In genomic region chr1:218298398-218298797, GRCh38 we compare ENCODE assay signal across 18 cellular contexts. TPM values are rescaled to one million over a fixed set of nuclear protein-coding genes. Genes with fewer than 3 reads are reported as not detected.
DNase-seq lines count a peak whose midpoint lies in the region; ATAC-seq, FAIRE-seq and TF ChIP-seq lines count a peak whose summit lies in the region.
"Had no signal": no experiment of that assay in that cellular context is flagged by ENCODE, and none has a peak within 500 bp of the region (broad histone marks: within the 10 kb centered on the region; RNA-seq: fewer than 3 reads in every experiment).

No MANE protein-coding gene starts in this region.

- no peak overlapping the region for H3K4me3 Mint-ChIP-seq in IgD-negative memory B cell

- dilution Hi-C loops in endothelial cell of umbilical vein (cut with MboI; ENCODE audit: extremely low pct_ligation_motif_present, low sequenced_read_pairs): no loop called here

- intact Hi-C loops in endothelial cell of umbilical vein (cut with micrococcal nuclease): loop anchor here (2.0 kb wide), 1 partner anchor 1362 kb away; no protein-coding TSS in a partner anchor

- TF ChIP-seq CTCF in endothelial cell of umbilical vein (IDR thresholded peaks at IDR 0.05; ENCODE audit: extremely low read depth in 1 of 2, insufficient read depth in 1 of 2, low read depth in 1 of 2, low read length in 2 of 2): no peak

- POLR2A ChIA-PET in endothelial cell of umbilical vein (lab: Charles Lee): no interaction called here

- peak; percentile 6 for DNase-seq in NCI-H2171 treated with DMSO at 0.1 percent for 48 hours (lab: John Stamatoyannopoulos, UW)
- no peak for DNase-seq in NCI-H2171 (lab: John Stamatoyannopoulos, UW)
- DNase-seq in endothelial cell of umbilical vein (ENCODE audit: low read depth, low spot score): peak; percentile 6
- DNase-seq in HuH-7.5 (ENCODE audit: low spot score): no peak
- no peak for DNase-seq in dedifferentiated amniotic fluid mesenchymal stem cell (ENCODE audit: extremely low spot score)
- DNase-seq: CD8-positive, alpha-beta memory T cell; H7; MV-4-11; NCI-H1417 treated with DMSO at 0.1 percent for 48 hours; NCI-H2029 had no signal

- no peaks in the 10 kb centered on the region for H3K9me1 ChIP-seq in endothelial cell of umbilical vein (replicated peaks; ENCODE audit: control insufficient read depth, extremely low read depth, insufficient read depth, low read length)

- H3K4me1 Mint-ChIP-seq in IgD-negative memory B cell: peaks cover 5 to 14% (median 6%) of the 10 kb centered on the region in 3 donors

- no peaks in the 10 kb centered on the region for H3K27me3 Mint-ChIP-seq in IgD-negative memory B cell
- H3K27me3 Mint-ChIP-seq: CD8-positive, alpha-beta memory T cell had no signal

- no peak overlapping the region for H2AFZ ChIP-seq in endothelial cell of umbilical vein (ENCODE audit: low read depth, low read length)

- H3K27ac Mint-ChIP-seq in IgD-negative memory B cell: peak overlapping the region in 2 of 3 donors; percentile 39 to 40

- no peaks in the 10 kb centered on the region for H4K20me1 ChIP-seq in endothelial cell of umbilical vein (replicated peaks; ENCODE audit: control insufficient read depth, extremely low read depth, insufficient read depth, low read length)

- CTCF ChIA-PET in endothelial cell of umbilical vein (lab: Charles Lee): interaction anchor here (0.6 to 3.8 kb wide), 10 partner anchors 9 to 1269 kb away, joined by 3 to 52 read pairs (median 6); partner anchors contain the start of gene RRP15

- FAIRE-seq in endothelial cell of umbilical vein (lab: Jason Lieb, UNC): no peak

- no peaks in the 10 kb centered on the region for H3K27me3 ChIP-seq in endothelial cell of umbilical vein (ENCODE audit: control insufficient read depth in 2 of 2, insufficient read depth in 2 of 2, low read length in 2 of 2)
- no peaks in the 10 kb centered on the region for H3K27me3 ChIP-seq in skeletal muscle satellite cell (ENCODE audit: control insufficient read depth, insufficient read depth, low read length)
- H3K27me3 ChIP-seq: BLaER1 had no signal

- H3K4me3 ChIP-seq in endothelial cell of umbilical vein (replicated peaks in 1 of 3; ENCODE audit: insufficient read depth in 1 of 3, low read depth in 1 of 3, low read length in 3 of 3) (no peak overlapping the region), skeletal muscle satellite cell (ENCODE audit: low read length) (no peak overlapping the region)
- H3K4me3 ChIP-seq: BLaER1, SK-N-MC had no signal

- H3K79me2 ChIP-seq in endothelial cell of umbilical vein (ENCODE audit: control insufficient read depth, insufficient read depth, low read length): peaks cover 9% of the 10 kb centered on the region

- no peak overlapping the region for H3K9ac ChIP-seq in endothelial cell of umbilical vein (replicated peaks; ENCODE audit: extremely low read depth, insufficient read depth, low read length)
- no peak overlapping the region for H3K9ac ChIP-seq in skeletal muscle satellite cell (ENCODE audit: low read depth, low read length)
- H3K9ac ChIP-seq: BLaER1 had no signal

- H3K9me3 Mint-ChIP-seq in IgD-negative memory B cell: no peaks in the 10 kb centered on the region
- H3K9me3 Mint-ChIP-seq: CD8-positive, alpha-beta memory T cell had no signal

- H3K36me3 Mint-ChIP-seq in IgD-negative memory B cell: no peaks in the 10 kb centered on the region

- no peak for ATAC-seq in HG03135 (IDR thresholded peaks at IDR 0.05; ENCODE audit: unreplicated experiment)
- ATAC-seq: Panc1, Right ventricle myocardium inferior had no signal

- H3K4me1 ChIP-seq in endothelial cell of umbilical vein (ENCODE audit: control insufficient read depth, extremely low read depth, insufficient read depth, low read length) (no peaks in the 10 kb centered on the region), skeletal muscle satellite cell (ENCODE audit: control insufficient read depth, insufficient read depth, low read length) (peaks cover 33% of the 10 kb centered on the region)
- H3K4me1 ChIP-seq: BLaER1 had no signal

- H3K4me2 ChIP-seq in endothelial cell of umbilical vein (ENCODE audit: insufficient read depth, low read length): no peak overlapping the region
- H3K4me2 ChIP-seq in skeletal muscle satellite cell (ENCODE audit: low read length): peak overlapping the region; percentile 4
- H3K4me2 ChIP-seq: BLaER1 had no signal

- no peaks in the 10 kb centered on the region for H3K9me3 ChIP-seq in endothelial cell of umbilical vein (replicated peaks; ENCODE audit: control insufficient read depth, insufficient read depth, low read length)
- no peaks in the 10 kb centered on the region for H3K9me3 ChIP-seq in skeletal muscle satellite cell (replicated peaks; ENCODE audit: low read length)
- H3K9me3 ChIP-seq: BLaER1 had no signal

- no peaks in the 10 kb centered on the region for H3K36me3 ChIP-seq in endothelial cell of umbilical vein (ENCODE audit: control insufficient read depth in 2 of 2, extremely low read depth in 1 of 2, insufficient read depth in 2 of 2, low read length in 2 of 2)
- H3K36me3 ChIP-seq in skeletal muscle satellite cell (ENCODE audit: insufficient read depth, low read length): peaks cover 3% of the 10 kb centered on the region

- no peak for TF ChIP-seq POLR2A in endothelial cell of umbilical vein (IDR thresholded peaks at IDR 0.05; ENCODE audit: low read depth, low read length)

- BruUV-seq in endothelial cell of umbilical vein (replicated peaks; lab: Mats Ljungman, UMichigan): no TSS peak

- H3K27ac ChIP-seq in endothelial cell of umbilical vein (ENCODE audit: insufficient read depth, low read depth, low read length): no peak overlapping the region
- H3K27ac ChIP-seq: 22Rv1, BLaER1, SK-N-MC had no signal

TF ChIP-seq in endothelial cell of umbilical vein, 7 proteins besides CTCF, POLR2A, EP300 and RAD21:
- TF ChIP-seq JUN (IDR thresholded peaks at IDR 0.05; ENCODE audit: borderline replicate concordance, insufficient read depth, insufficient read length, low read depth): no peak
- TF ChIP-seq EZH2 (IDR thresholded peaks at IDR 0.05; ENCODE audit: borderline replicate concordance, low read depth, low read length, severe bottlenecking): no peak
- no peak for TF ChIP-seq MAX (IDR thresholded peaks at IDR 0.05; ENCODE audit: insufficient read depth, insufficient read length)
- no peak for TF ChIP-seq POLR2AphosphoS5 (IDR thresholded peaks at IDR 0.05; ENCODE audit: insufficient read depth, low read depth, low read length)
- TF ChIP-seq FOS (IDR thresholded peaks at IDR 0.05; ENCODE audit: borderline replicate concordance, insufficient read depth, low read length): no peak
- no peak for TF ChIP-seq MYC (IDR thresholded peaks at IDR 0.05; ENCODE audit: low read depth, low read length)
- no peak for TF ChIP-seq GATA2 (IDR thresholded peaks at IDR 0.05; ENCODE audit: insufficient read depth, insufficient read length, low read depth, low read length)

RNA-seq across cellular contexts. Expression of gene RRP15, which starts 13.3 kb away (rescaled TPM):
- polyA plus RNA-seq in IgD-negative memory B cell: 21.8 TPM
- total RNA-seq in endothelial cell of umbilical vein: 17.3 and 24.4 TPM in 2 replicates
- polyA plus RNA-seq in endothelial cell of umbilical vein: 0.84 and 1.0 TPM in 2 replicates
- 1.4 and 1.7 TPM in 2 replicates for polyA plus RNA-seq in endothelial cell of umbilical vein (2011; cell fraction: cytosol; rRNA removed)
- polyA plus RNA-seq in endothelial cell of umbilical vein (2011; cell fraction: nucleus; rRNA removed): 2.4 and 2.9 TPM in 2 replicates
- 7.5 and 15.6 TPM in 2 replicates for polyA plus RNA-seq in endothelial cell of umbilical vein (2012)
- polyA minus RNA-seq in endothelial cell of umbilical vein: 2.5 and 3.1 TPM in 2 replicates
- 3.4 TPM for polyA minus RNA-seq in endothelial cell of umbilical vein (2011; cell fraction: cytosol; rRNA and poly(A)+ RNA removed)
- polyA minus RNA-seq in endothelial cell of umbilical vein (2011; cell fraction: nucleus; rRNA and poly(A)+ RNA removed): 6.0 and 9.2 TPM in 2 replicates
- total RNA-seq in skeletal muscle satellite cell (2012; rRNA removed): 6.3 and 8.1 TPM in 2 replicates

RNA-seq across cellular contexts. Expression of gene TGFB2, which starts 46.7 kb away (rescaled TPM):
- polyA plus RNA-seq in IgD-negative memory B cell (0.59 TPM), endothelial cell of umbilical vein (21.2 TPM in 2 replicates)
- total RNA-seq in endothelial cell of umbilical vein: 31.5 and 43.5 TPM in 2 replicates
- polyA plus RNA-seq in endothelial cell of umbilical vein (2011; cell fraction: cytosol; rRNA removed): 19.7 and 27.7 TPM in 2 replicates
- 30.8 and 39.2 TPM in 2 replicates for polyA plus RNA-seq in endothelial cell of umbilical vein (2011; cell fraction: nucleus; rRNA removed)
- 56.7 and 63.7 TPM in 2 replicates for polyA plus RNA-seq in endothelial cell of umbilical vein (2012)
- polyA minus RNA-seq in endothelial cell of umbilical vein: 62.2 and 63.2 TPM in 2 replicates
- not detected for polyA minus RNA-seq in endothelial cell of umbilical vein (2011; cell fraction: cytosol; rRNA and poly(A)+ RNA removed)
- 60.3 and 100 TPM in 2 replicates for polyA minus RNA-seq in endothelial cell of umbilical vein (2011; cell fraction: nucleus; rRNA and poly(A)+ RNA removed)
- total RNA-seq in skeletal muscle satellite cell (2012; rRNA removed): 3.0 and 3.5 TPM in 2 replicates
- total RNA-seq: CD8-positive, alpha-beta memory T cell had no signal
- polyA plus RNA-seq: CD8-positive, alpha-beta memory T cell had no signal

Comparison
In these comparisons a context has a peak if more than half of its experiments do, and no peak if none do; other contexts are left out.
1. DNase-seq: peak in NCI-H2171 treated with DMSO at 0.1 percent for 48 hours (single experiment) and endothelial cell of umbilical vein (single experiment); none in NCI-H2171 (single experiment), HuH-7.5 (single experiment) and dedifferentiated amniotic fluid mesenchymal stem cell (single experiment).
2. RNA of gene TGFB2, which starts 46.7 kb away (polyA plus RNA-seq): 19.7 to 63.7 TPM in endothelial cell of umbilical vein; 0.59 TPM in IgD-negative memory B cell (single experiment); every median in the first group is over 10 times any median in the second.